Comparison of ENCODE assay signal across 30 cellular contexts in genomic region chr16:7361416-7362129, GRCh38. TPM values are rescaled to one million over a fixed set of nuclear protein-coding genes. Genes with fewer than 3 reads are reported as not detected.
"Had no signal": no experiment of that assay in that cellular context is flagged by ENCODE, and none has a peak within 500 bp of the region (broad histone marks: within the 10 kb centered on the region; RNA-seq: fewer than 3 reads in every experiment).

No MANE protein-coding gene starts in this region.

- DNase-seq: activated CD4-positive, alpha-beta memory T cell treated with anti-CD3 and anti-CD28 coated beads, Interleukin-2, amount 10 ng/mL, durations not matched to agents 7 days and 5 days; activated CD4-positive, alpha-beta T cell treated with anti-CD3 and anti-CD28 coated beads, Interleukin-2, amount 10 ng/mL, durations not matched to agents 7 days and 5 days; activated CD4-positive, CD25-positive, alpha-beta regulatory T cell; activated gamma-delta T cell; activated naive CD4-positive, alpha-beta T cell treated with anti-CD3 and anti-CD28 coated beads for 36 hours; activated T-cell treated with anti-CD3 and anti-CD28 coated beads for 4 hours; activated T-cell treated with anti-CD3 and anti-CD28 coated beads, Interleukin-2, amount 50 U/mL, for 48 hours; amygdala; NCI-H1092; NCI-H1417 treated with DMSO at 0.1 percent for 48 hours; NCI-H1694; NCI-H2029; NCI-H2107; NCI-H2171 treated with DMSO at 0.1 percent for 48 hours; NCI-H345; NCI-H510A; NCI-H69; T-cell; T-helper 2 cell had no signal

- H3K27ac Mint-ChIP-seq: activated CD4-positive, alpha-beta memory T cell treated with anti-CD3 and anti-CD28 coated beads, Interleukin-2, amount 10 ng/mL, durations not matched to agents 7 days and 5 days; activated CD4-positive, alpha-beta T cell treated with anti-CD3 and anti-CD28 coated beads, Interleukin-2, amount 10 ng/mL, durations not matched to agents 7 days and 5 days; activated naive CD4-positive, alpha-beta T cell treated with anti-CD3 and anti-CD28 coated beads for 36 hours; activated naive CD8-positive, alpha-beta T cell; activated T-helper 17 cell treated with anti-CD3 and anti-CD28 coated beads, Interleukin-2, amount 50 U/mL, for 72 hours; brain; T-cell had no signal

- FAIRE-seq: astrocyte had no signal

- ATAC-seq: activated T-helper 17 cell treated with anti-CD3 and anti-CD28 coated beads, Interleukin-2, amount 50 U/mL, for 72 hours; T-cell had no signal

- H3K27ac ChIP-seq: KMS-11, SK-N-MC, VCaP had no signal

- H3K4me1 Mint-ChIP-seq: activated CD4-positive, alpha-beta memory T cell treated with anti-CD3 and anti-CD28 coated beads, Interleukin-2, amount 10 ng/mL, durations not matched to agents 7 days and 5 days; activated CD4-positive, alpha-beta T cell treated with anti-CD3 and anti-CD28 coated beads, Interleukin-2, amount 10 ng/mL, durations not matched to agents 7 days and 5 days; activated T-helper 17 cell treated with anti-CD3 and anti-CD28 coated beads, Interleukin-2, amount 50 U/mL, for 72 hours; T-cell had no signal

- H3K27me3 Mint-ChIP-seq: activated CD4-positive, alpha-beta memory T cell treated with anti-CD3 and anti-CD28 coated beads, Interleukin-2, amount 10 ng/mL, durations not matched to agents 7 days and 5 days; activated CD4-positive, alpha-beta T cell treated with anti-CD3 and anti-CD28 coated beads, Interleukin-2, amount 10 ng/mL, durations not matched to agents 7 days and 5 days; activated naive CD8-positive, alpha-beta T cell; activated T-helper 17 cell treated with anti-CD3 and anti-CD28 coated beads, Interleukin-2, amount 50 U/mL, for 72 hours; brain; T-cell had no signal

- H3K36me3 Mint-ChIP-seq: activated naive CD8-positive, alpha-beta T cell; brain; T-cell had no signal

- H3K4me3 Mint-ChIP-seq: activated CD4-positive, alpha-beta memory T cell treated with anti-CD3 and anti-CD28 coated beads, Interleukin-2, amount 10 ng/mL, durations not matched to agents 7 days and 5 days; activated CD4-positive, alpha-beta T cell treated with anti-CD3 and anti-CD28 coated beads, Interleukin-2, amount 10 ng/mL, durations not matched to agents 7 days and 5 days; activated naive CD4-positive, alpha-beta T cell treated with anti-CD3 and anti-CD28 coated beads for 36 hours; activated naive CD8-positive, alpha-beta T cell; activated T-helper 17 cell treated with anti-CD3 and anti-CD28 coated beads, Interleukin-2, amount 50 U/mL, for 72 hours; brain; T-cell had no signal

- H3K9ac ChIP-seq: KMS-11 had no signal

- H3K4me2 ChIP-seq: KMS-11 had no signal

- H3K4me3 ChIP-seq: SK-N-MC had no signal

RNA-seq across cellular contexts. Expression of gene RBFOX1, which starts 28.9 kb away (rescaled TPM):
- total RNA-seq: activated CD4-positive, alpha-beta memory T cell treated with anti-CD3 and anti-CD28 coated beads, Interleukin-2, amount 10 ng/mL, durations not matched to agents 7 days and 5 days; activated CD4-positive, alpha-beta T cell treated with anti-CD3 and anti-CD28 coated beads, Interleukin-2, amount 10 ng/mL, durations not matched to agents 7 days and 5 days; activated CD8-positive, alpha-beta memory T cell treated with anti-CD3 and anti-CD28 coated beads for 36 hours; activated naive CD4-positive, alpha-beta T cell treated with anti-CD3 and anti-CD28 coated beads for 36 hours; activated T-helper 17 cell treated with anti-CD3 and anti-CD28 coated beads, Interleukin-2, amount 50 U/mL, for 72 hours; chondrocyte; MCF 10A; OCI-LY7; T-cell had no signal
